In genomic region chrX:50871922-50872453, GRCh38 we compare ENCODE assay signal across 19 cellular contexts. TPM values are rescaled to one million over a fixed set of nuclear protein-coding genes. Genes with fewer than 3 reads are reported as not detected.
DNase-seq lines count a peak whose midpoint lies in the region; ATAC-seq and TF ChIP-seq lines count a peak whose summit lies in the region.
"Had no signal": no experiment of that assay in that cellular context is flagged by ENCODE, and none has a peak within 500 bp of the region (broad histone marks: within the 10 kb centered on the region; RNA-seq: fewer than 3 reads in every experiment).

No MANE protein-coding gene starts in this region.

- H3K9ac ChIP-seq in smooth muscle cell (ENCODE audit: low read depth): no peak overlapping the region

- ATAC-seq in heart left ventricle (peak in 3 of 4 donors; percentile 18 to 78 (median 53)), Right ventricle myocardium superior (ENCODE audit: poor library complexity) (no peak), T-cell (replicated peaks in 1 of 4) (no peak)
- ATAC-seq: A549, GM23338 had no signal

- POLR2A ChIA-PET in T-cell (lab: Charles Lee): no interaction called here

- H3K27ac Mint-ChIP-seq in nephron (peak overlapping the region; percentile 26 to 89 (median 84)), T-cell (no peak overlapping the region)
- H3K27ac Mint-ChIP-seq: CD4-positive, alpha-beta T cell; GM23338 had no signal

- H3K9me3 Mint-ChIP-seq in nephron (no peaks in the 10 kb centered on the region), T-cell (no peaks in the 10 kb centered on the region)
- H3K9me3 Mint-ChIP-seq: CD4-positive, alpha-beta T cell; GM23338 had no signal

- H3K4me2 ChIP-seq in smooth muscle cell: peak overlapping the region; percentile 8
- H3K4me2 ChIP-seq: A549, GM23338 had no signal

- no peaks in the 10 kb centered on the region for H3K79me2 ChIP-seq in smooth muscle cell (ENCODE audit: low read depth)

- H3K36me3 ChIP-seq in heart left ventricle (no peaks in the 10 kb centered on the region), smooth muscle cell (ENCODE audit: low read depth) (no peaks in the 10 kb centered on the region), SJCRH30 (no peaks in the 10 kb centered on the region)

- WGBS in heart left ventricle, 4 donors: 50 to 97% (median 85%) methylated on average over 1 of the region's 1 CpG
- 56% methylated on average over 1 of the region's 1 CpG for WGBS in smooth muscle cell (ENCODE audit: low lambda C conversion rate)

- no peak overlapping the region for H3K4me3 Mint-ChIP-seq in nephron
- no peak overlapping the region for H3K4me3 Mint-ChIP-seq in T-cell
- H3K4me3 Mint-ChIP-seq: CD4-positive, alpha-beta T cell; GM23338 had no signal

- H3K4me1 Mint-ChIP-seq in nephron (peaks cover 11% of the 10 kb centered on the region), T-cell (no peaks in the 10 kb centered on the region)

- TF ChIP-seq CTCF in heart left ventricle (IDR thresholded peaks at IDR 0.05): no peak
- TF ChIP-seq CTCF in fibroblast of pulmonary artery (IDR thresholded peaks at IDR 0.05; ENCODE audit: low read length, missing control alignments): no peak
- TF ChIP-seq CTCF in nephron (IDR thresholded peaks at IDR 0.05; ENCODE audit: unreplicated experiment in 3 of 3): no peak
- TF ChIP-seq CTCF in smooth muscle cell (IDR thresholded peaks at IDR 0.05; ENCODE audit: borderline replicate concordance, insufficient read depth, poor library complexity, severe bottlenecking): no peak

- H3K27me3 ChIP-seq in heart left ventricle (peaks cover 0 to 25% (median 0%) of the 10 kb centered on the region in 9 donors), smooth muscle cell (ENCODE audit: low read depth) (no peaks in the 10 kb centered on the region), SJCRH30 (no peaks in the 10 kb centered on the region)

- CTCF ChIA-PET in T-cell (lab: Charles Lee): no interaction called here

- DNase-seq in heart left ventricle (no peak), Right ventricle myocardium superior (no peak), fibroblast of pulmonary artery (ENCODE audit: low read depth) (peak; percentile 3), smooth muscle cell (lab: John Stamatoyannopoulos, UW; ENCODE audit: unreplicated experiment) (no peak), T-cell (no peak), SJCRH30 (no peak)
- DNase-seq: AML-193; Caco-2; CD4-positive, alpha-beta T cell; DMS153; DMS79 treated with DMSO at 0.1 percent for 48 hours; GF-D8; HCEC 1CT had no signal

- H3K4me3 ChIP-seq in heart left ventricle (no peak overlapping the region), fibroblast of pulmonary artery (replicated peaks; ENCODE audit: low read depth, low read length) (no peak overlapping the region), smooth muscle cell (no peak overlapping the region), SJCRH30 (no peak overlapping the region)
- H3K4me3 ChIP-seq: A549, GM23338 had no signal

- no peaks in the 10 kb centered on the region for H4K20me1 ChIP-seq in smooth muscle cell (ENCODE audit: low read depth)

- intact Hi-C loops in heart left ventricle (cut with DNase I) (loop anchor here in 1 of 10 donors (10.0 kb wide), 1 partner anchor 57 kb away; the partner anchor contains the start of gene SHROOM4), Right ventricle myocardium superior (cut with DNase I) (no loop called here)

- H3K36me3 Mint-ChIP-seq in nephron (ENCODE audit: low read depth) (no peaks in the 10 kb centered on the region), T-cell (no peaks in the 10 kb centered on the region)

- H3K9me3 ChIP-seq in heart left ventricle: no peaks in the 10 kb centered on the region
- H3K9me3 ChIP-seq in smooth muscle cell (replicated peaks; ENCODE audit: low read depth): no peaks in the 10 kb centered on the region
- no peaks in the 10 kb centered on the region for H3K9me3 ChIP-seq in SJCRH30 (replicated peaks)
- H3K9me3 ChIP-seq: A549, Caco-2 had no signal

- no peak overlapping the region for H2AFZ ChIP-seq in smooth muscle cell (ENCODE audit: low read depth)
- H2AFZ ChIP-seq: GM23338 had no signal

- H3K27ac ChIP-seq in heart left ventricle: no peak overlapping the region
- peak overlapping the region; percentile 29 for H3K27ac ChIP-seq in smooth muscle cell (ENCODE audit: low read depth)
- no peak overlapping the region for H3K27ac ChIP-seq in SJCRH30
- H3K27ac ChIP-seq: 22Rv1, A549, C4-2B had no signal

- no peaks in the 10 kb centered on the region for H3F3A ChIP-seq in smooth muscle cell (ENCODE audit: low read depth)

- no peaks in the 10 kb centered on the region for H3K27me3 Mint-ChIP-seq in nephron (ENCODE audit: low read depth)
- H3K27me3 Mint-ChIP-seq in T-cell: peaks cover 4 to 42% of the 10 kb centered on the region in 2 donors

- no peaks in the 10 kb centered on the region for H3K4me1 ChIP-seq in heart left ventricle
- no peaks in the 10 kb centered on the region for H3K4me1 ChIP-seq in smooth muscle cell (ENCODE audit: low read depth)
- H3K4me1 ChIP-seq in SJCRH30: no peaks in the 10 kb centered on the region
- H3K4me1 ChIP-seq: A549, Caco-2 had no signal

- TF ChIP-seq POLR2A in heart left ventricle (IDR thresholded peaks at IDR 0.05): no peak

RNA-seq across cellular contexts. Expression of gene BMP15, which starts 38.5 kb away (rescaled TPM):
- total RNA-seq in heart left ventricle (not detected), Right ventricle myocardium superior (not detected), smooth muscle cell (not detected in 2 replicates), T-cell (not detected)
- polyA plus RNA-seq in heart left ventricle (not detected), smooth muscle cell (not detected in 2 replicates)
- not detected in 2 replicates for total RNA-seq in SJCRH30 (2014; rRNA removed; shearing (Covaris generic))
- total RNA-seq: Caco-2; CD4-positive, alpha-beta T cell; GM23338 had no signal
- polyA plus RNA-seq: A549, BJ, GM23338 had no signal

RNA-seq across cellular contexts. Expression of gene SHROOM4, which starts 58.0 kb away (rescaled TPM):
- 10 to 100 TPM in 6 of 9 donors, 1 to 10 TPM in 3; 8.1 to 25.5 (median 11.2) TPM for total RNA-seq in heart left ventricle
- polyA plus RNA-seq in heart left ventricle: 1 to 10 TPM; 7.1 to 8.5 TPM
- total RNA-seq in Right ventricle myocardium superior: 9.4 TPM
- 7.9 and 9.1 TPM in 2 replicates for total RNA-seq in smooth muscle cell
- polyA plus RNA-seq in smooth muscle cell: 1.1 and 1.8 TPM in 2 replicates
- total RNA-seq in T-cell: under 1 TPM in 3 of 5 donors, not detected in 2; 0.06 to 0.07 (median 0.06) TPM
- total RNA-seq in SJCRH30 (2014; rRNA removed; shearing (Covaris generic)): 6.8 TPM in 2 replicates
- total RNA-seq: CD4-positive, alpha-beta T cell had no signal
- polyA plus RNA-seq: A549 had no signal

Comparison
In these comparisons a context has a peak if more than half of its experiments do, and no peak if none do; other contexts are left out.
1. ATAC-seq: peak in heart left ventricle (3 of 4); none in Right ventricle myocardium superior (single experiment) and T-cell (0 of 4).
2. H3K27ac Mint-ChIP-seq: peak in nephron (3 of 3); none in T-cell (0 of 2).